ENCODE assay signal across 23 cellular contexts in genomic region chr2:1373794-1374193, GRCh38. TPM values are rescaled to one million over a fixed set of nuclear protein-coding genes. Genes with fewer than 3 reads are reported as not detected.
DNase-seq lines count a peak whose midpoint lies in the region; ATAC-seq and TF ChIP-seq lines count a peak whose summit lies in the region.
"Had no signal": no experiment of that assay in that cellular context is flagged by ENCODE, and none has a peak within 500 bp of the region (broad histone marks: within the 10 kb centered on the region; RNA-seq: fewer than 3 reads in every experiment).

No MANE protein-coding gene starts in this region.

- TF ChIP-seq CTCF in heart right ventricle (IDR thresholded peaks at IDR 0.05): no peak

- no peaks in the 10 kb centered on the region for H3K79me2 ChIP-seq in mesendoderm (ENCODE audit: control insufficient read depth, insufficient read depth, low read length)

- no peaks in the 10 kb centered on the region for H3K79me1 ChIP-seq in mesendoderm (ENCODE audit: low read length)

- H3K4me3 ChIP-seq in heart right ventricle: peak overlapping the region in 9 of 10 donors; percentile 29 to 59 (median 43)
- no peak overlapping the region for H3K4me3 ChIP-seq in right cardiac atrium (ENCODE audit: low read length)
- H3K4me3 ChIP-seq in skeletal muscle tissue (ENCODE audit: low read length in 3 of 3): peak overlapping the region in 2 of 3 donors; percentile 45 to 60
- H3K4me3 ChIP-seq in mesendoderm (ENCODE audit: low read length): no peak overlapping the region
- H3K4me3 ChIP-seq: GM12878, GM23248 had no signal

- no peak overlapping the region for H3K4me2 ChIP-seq in mesendoderm (ENCODE audit: low read length)
- H3K4me2 ChIP-seq: SK-N-SH had no signal

- H3K4ac ChIP-seq in mesendoderm (ENCODE audit: low read depth, low read length): no peak overlapping the region

- no peak overlapping the region for H3K56ac ChIP-seq in mesendoderm (ENCODE audit: low read length)

- H3K4me1 ChIP-seq in heart right ventricle: peaks cover 0 to 3% (median 0%) of the 10 kb centered on the region in 9 donors
- H3K4me1 ChIP-seq in right cardiac atrium (ENCODE audit: control insufficient read depth, insufficient read depth, low read length): no peaks in the 10 kb centered on the region
- H3K4me1 ChIP-seq in skeletal muscle tissue (ENCODE audit: control insufficient read depth in 3 of 3, insufficient read depth in 3 of 3, low read length in 3 of 3): peaks cover 0 to 2% (median 0%) of the 10 kb centered on the region in 3 donors
- no peaks in the 10 kb centered on the region for H3K4me1 ChIP-seq in mesendoderm (ENCODE audit: control insufficient read depth, low read depth, low read length)
- H3K4me1 ChIP-seq: BE2C had no signal

- H3K9ac ChIP-seq in skeletal muscle tissue (ENCODE audit: low read depth in 1 of 3, low read length in 3 of 3): peak overlapping the region; percentile 14 to 57 (median 57)
- no peak overlapping the region for H3K9ac ChIP-seq in mesendoderm (ENCODE audit: low read length)
- H3K9ac ChIP-seq: GM23248, SK-N-SH had no signal

- intact Hi-C loops in heart right ventricle (cut with DNase I) (loop anchor here in 3 of 10 donors (10.0 kb wide), 2 partner anchors 119 to 129 kb away; no protein-coding TSS in a partner anchor), right cardiac atrium (cut with DNase I) (no loop called here)

- H3K27me3 ChIP-seq in heart right ventricle: peaks cover 0 to 8% (median 0%) of the 10 kb centered on the region in 7 donors
- no peaks in the 10 kb centered on the region for H3K27me3 ChIP-seq in right cardiac atrium (ENCODE audit: control insufficient read depth, insufficient read depth)
- H3K27me3 ChIP-seq in skeletal muscle tissue (ENCODE audit: control insufficient read depth in 3 of 3, insufficient read depth in 3 of 3, low read length in 3 of 3): peaks cover 0 to 18% (median 0%) of the 10 kb centered on the region in 3 donors
- H3K27me3 ChIP-seq in mesendoderm (ENCODE audit: insufficient read depth, low read length, poor library complexity): no peaks in the 10 kb centered on the region
- H3K27me3 ChIP-seq: BE2C had no signal

- H2AK5ac ChIP-seq in mesendoderm (ENCODE audit: low read length): no peak overlapping the region

- no peak overlapping the region for H4K5ac ChIP-seq in mesendoderm (ENCODE audit: low read length)

- no peak overlapping the region for H3K23ac ChIP-seq in mesendoderm (ENCODE audit: low read length)

- ATAC-seq in heart right ventricle: peak; percentile 33 to 76 (median 72)
- ATAC-seq in right cardiac atrium: no peak
- ATAC-seq: GM12878 had no signal

- H2BK5ac ChIP-seq in mesendoderm (ENCODE audit: low read length): no peak overlapping the region

- DNase-seq in heart right ventricle (peak in 1 of 2 donors; percentile 24), right cardiac atrium (no peak), NCI-H187 (lab: John Stamatoyannopoulos, UW) (peak; percentile 68 to 70), RPMI8226 (peak; percentile 19), GF-D8 (lab: John Stamatoyannopoulos, UW) (no peak), mesendoderm (no peak)
- DNase-seq: BE2C; CD4-positive, alpha-beta T cell; COR-L47; DMS79; GM23248; H9; HFFc6; Karpas-422; NCI-H2029 treated with DMSO at 0.1 percent for 48 hours; NCI-H446 treated with DMSO at 0.1 percent for 48 hours; NCI-H526 treated with DMSO at 0.1 percent for 48 hours; SIG-M5; SK-N-SH had no signal

- H3K36me3 ChIP-seq in heart right ventricle (no peaks in the 10 kb centered on the region), skeletal muscle tissue (ENCODE audit: control insufficient read depth in 3 of 3, insufficient read depth in 3 of 3, low read length in 3 of 3) (no peaks in the 10 kb centered on the region), mesendoderm (ENCODE audit: control insufficient read depth, insufficient read depth, low read length) (no peaks in the 10 kb centered on the region)
- H3K36me3 ChIP-seq: BE2C had no signal

- no peak overlapping the region for H2BK120ac ChIP-seq in mesendoderm (ENCODE audit: low read depth, low read length)

- H3K27ac ChIP-seq in heart right ventricle (peak overlapping the region; percentile 27 to 84 (median 68)), right cardiac atrium (ENCODE audit: low read length) (no peak overlapping the region), skeletal muscle tissue (ENCODE audit: low read depth, low read length) (peak overlapping the region; percentile 40), mesendoderm (ENCODE audit: low read depth, low read length) (no peak overlapping the region)
- H3K27ac ChIP-seq: GM23248 had no signal

- H3K9me3 ChIP-seq in heart right ventricle: no peaks in the 10 kb centered on the region
- no peaks in the 10 kb centered on the region for H3K9me3 ChIP-seq in right cardiac atrium (ENCODE audit: control insufficient read depth, low read length)
- H3K9me3 ChIP-seq in skeletal muscle tissue (ENCODE audit: control insufficient read depth in 3 of 3, low read length in 3 of 3): no peaks in the 10 kb centered on the region
- H3K9me3 ChIP-seq: BE2C, SK-N-SH had no signal

- WGBS in heart right ventricle, 2 donors: 58 to 66% methylated on average over 13 of the region's 13 CpGs
- 74% methylated on average over 13 of the region's 13 CpGs for WGBS in right cardiac atrium
- no CpG with 5 or more reads among the region's 13 CpGs for WGBS in mesendoderm (ENCODE audit: extremely low coverage, insufficient coverage, low lambda C conversion rate)

- H4K8ac ChIP-seq in mesendoderm (ENCODE audit: low read depth, low read length): no peak overlapping the region

- no peak overlapping the region for H3K18ac ChIP-seq in mesendoderm (ENCODE audit: low read length)

- no peak overlapping the region for H2BK15ac ChIP-seq in mesendoderm (replicated peaks; ENCODE audit: low read depth)

RNA-seq across cellular contexts. Expression of gene TPO, which starts 39.5 kb away (rescaled TPM):
- total RNA-seq in heart right ventricle (10 to 100 TPM in 2 of 10 donors, 1 to 10 TPM in 7, under 1 TPM in 1; 0.85 to 16.1 (median 5.1) TPM), right cardiac atrium (1 to 10 TPM in 3 of 4 donors, not detected in 1; 1.3 to 2.0 (median 1.3) TPM), skeletal muscle tissue (not detected)
- polyA plus RNA-seq in heart right ventricle (10 to 100 TPM in 1 of 2 donors, 1 to 10 TPM in 1; 8.0 to 22.1 TPM), right cardiac atrium (1.4 TPM)
- not detected for polyA plus RNA-seq in mesendoderm (2013, experiment 1 of 2)
- polyA plus RNA-seq in mesendoderm (2013, experiment 2 of 2): not detected
- total RNA-seq: A673, GM12878, GM23248, H9, HFFc6, M059J had no signal
- polyA plus RNA-seq: GM23248, SK-N-SH had no signal

Comparison
In these comparisons a context has a peak if more than half of its experiments do, and no peak if none do; other contexts are left out.
1. ATAC-seq: peak in heart right ventricle (8 of 8); none in right cardiac atrium (0 of 2).
2. H3K27ac ChIP-seq: peak in heart right ventricle (10 of 10) and skeletal muscle tissue (single experiment); none in right cardiac atrium (single experiment) and mesendoderm (single experiment).
3. H3K4me3 ChIP-seq: peak in heart right ventricle (9 of 10) and skeletal muscle tissue (2 of 3); none in right cardiac atrium (single experiment) and mesendoderm (single experiment).
4. DNase-seq: peak in NCI-H187 (2 of 2) and RPMI8226 (single experiment); none in right cardiac atrium (0 of 3), GF-D8 (single experiment) and mesendoderm (single experiment).